ENCODE assay signal across 23 cellular contexts in the genomic region with DNA sequence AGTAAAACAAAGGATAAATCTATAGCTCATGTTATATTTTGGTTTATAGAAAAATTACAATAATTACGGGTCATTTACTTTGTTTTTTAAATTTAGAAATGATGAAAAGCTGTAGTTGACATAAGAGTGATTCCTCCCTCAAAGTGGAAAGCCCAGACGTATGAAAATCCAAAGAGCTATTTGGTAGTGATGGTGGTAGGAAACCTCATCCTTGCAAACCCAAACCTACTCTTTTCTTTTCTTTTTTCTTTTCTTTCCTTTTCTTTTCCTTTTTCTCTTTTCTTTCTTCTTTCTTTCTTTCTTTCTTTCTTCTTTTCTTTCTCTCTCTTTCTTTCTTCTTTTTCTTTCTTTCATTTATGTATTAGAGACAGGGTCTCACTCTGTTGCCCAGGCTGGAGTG.
A peak's percentile ranks its signal among the peaks of the same experiment; 100 is the strongest.
DNase-seq lines count a peak whose midpoint lies in the region; TF ChIP-seq lines count a peak whose summit lies in the region.
"Had no signal": no experiment of that assay in that cellular context is flagged by ENCODE, and none has a peak within 500 bp of the region (broad histone marks: within the 10 kb centered on the region; RNA-seq: fewer than 3 reads in every experiment).

No MANE protein-coding gene starts in this region.

- intact Hi-C loops in mammary epithelial cell (cut with micrococcal nuclease): no loop called here

- H3K27ac Mint-ChIP-seq in HFFc6: peak overlapping the region; percentile 63
- H3K27ac Mint-ChIP-seq: CD8-positive, alpha-beta T cell had no signal

- H3K9me3 ChIP-seq in mammary epithelial cell (replicated peaks; ENCODE audit: insufficient read depth, low read length) (no peaks in the 10 kb centered on the region), skeletal muscle satellite cell (replicated peaks; ENCODE audit: low read length) (no peaks in the 10 kb centered on the region), neuronal stem cell (replicated peaks in 1 of 2; ENCODE audit: control insufficient read depth in 2 of 2, insufficient read depth in 1 of 2, low read depth in 1 of 2, low read length in 2 of 2) (no peaks in the 10 kb centered on the region)
- H3K9me3 ChIP-seq: A549, Caco-2 had no signal

- H3K36me3 Mint-ChIP-seq in HFFc6 (ENCODE audit: low read depth): peaks cover 5% of the 10 kb centered on the region
- H3K36me3 Mint-ChIP-seq: CD8-positive, alpha-beta T cell had no signal

- no peaks in the 10 kb centered on the region for H3K79me2 ChIP-seq in mammary epithelial cell (ENCODE audit: insufficient read depth, low read length)

- no peaks in the 10 kb centered on the region; the same call in 1 of the 2 replicates for H3K9me3 Mint-ChIP-seq in HFFc6
- H3K9me3 Mint-ChIP-seq: CD8-positive, alpha-beta T cell had no signal

- no peak overlapping the region for H2BK15ac ChIP-seq in neuronal stem cell (ENCODE audit: low read length)

- H3K4ac ChIP-seq in neuronal stem cell (ENCODE audit: low read length): no peak overlapping the region

- H2AFZ ChIP-seq in mammary epithelial cell (ENCODE audit: low read depth, low read length) (no peak overlapping the region), neuronal stem cell (ENCODE audit: low read length) (no peak overlapping the region)

- no peak overlapping the region for H2BK5ac ChIP-seq in neuronal stem cell (ENCODE audit: low read length)

- H3K4me1 ChIP-seq in mammary epithelial cell (ENCODE audit: insufficient read depth, low read length) (peaks cover 33% of the 10 kb centered on the region), skeletal muscle satellite cell (ENCODE audit: control insufficient read depth, insufficient read depth, low read length) (peaks cover 27% of the 10 kb centered on the region), neuronal stem cell (ENCODE audit: control insufficient read depth in 2 of 2, insufficient read depth in 1 of 2, low read depth in 1 of 2, low read length in 2 of 2) (peaks cover 0 to 7% of the 10 kb centered on the region in 2 donors)
- H3K4me1 ChIP-seq: Caco-2 had no signal

- H3K23ac ChIP-seq in neuronal stem cell (ENCODE audit: low read depth, low read length, poor library complexity): no peak overlapping the region

- H3K27me3 ChIP-seq in mammary epithelial cell (ENCODE audit: insufficient read depth, low read length) (no peaks in the 10 kb centered on the region), skeletal muscle satellite cell (ENCODE audit: control insufficient read depth, insufficient read depth, low read length) (no peaks in the 10 kb centered on the region), neuronal stem cell (ENCODE audit: control insufficient read depth in 3 of 3, insufficient read depth in 3 of 3, low read depth in 1 of 3, low read length in 3 of 3) (no peaks in the 10 kb centered on the region)

- H2AK5ac ChIP-seq in neuronal stem cell (ENCODE audit: low read depth, low read length): no peak overlapping the region

- H4K91ac ChIP-seq in neuronal stem cell (ENCODE audit: low read depth, low read length, poor library complexity): no peak overlapping the region

- H3K27me3 Mint-ChIP-seq in HFFc6 (ENCODE audit: insufficient read depth): no peaks in the 10 kb centered on the region

- no peaks in the 10 kb centered on the region for H3K36me3 ChIP-seq in mammary epithelial cell (ENCODE audit: insufficient read depth, low read length)
- H3K36me3 ChIP-seq in skeletal muscle satellite cell (ENCODE audit: insufficient read depth, low read length): no peaks in the 10 kb centered on the region
- no peaks in the 10 kb centered on the region for H3K36me3 ChIP-seq in neuronal stem cell (replicated peaks in 1 of 2; ENCODE audit: control insufficient read depth in 2 of 2, insufficient read depth in 2 of 2, low read length in 2 of 2)

- H3K4me3 Mint-ChIP-seq in HFFc6: peak overlapping the region; percentile 42; the same call in 1 of the 2 replicates
- H3K4me3 Mint-ChIP-seq: CD8-positive, alpha-beta T cell had no signal

- H3K4me2 ChIP-seq in mammary epithelial cell (ENCODE audit: insufficient read depth, low read depth, low read length) (peak overlapping the region; percentile 18), skeletal muscle satellite cell (ENCODE audit: low read length) (peak overlapping the region; percentile 4), neuronal stem cell (ENCODE audit: insufficient read depth, low read length, poor library complexity, severe bottlenecking) (no peak overlapping the region)

- peaks cover 69% of the 10 kb centered on the region for H3K4me1 Mint-ChIP-seq in HFFc6 (ENCODE audit: low read depth)

- CTCF ChIA-PET in mammary epithelial cell (lab: Charles Lee; ENCODE audit: low non-redundant PET): no interaction called here

- TF ChIP-seq CTCF in C4-2B (conservative IDR thresholded peaks at IDR 0.05) (no peak), HFFc6 (IDR thresholded peaks at IDR 0.05) (no peak), mammary epithelial cell (conservative IDR thresholded peaks at IDR 0.05 in 1 of 2, IDR thresholded peaks at IDR 0.05 in 1 of 2; ENCODE audit: extremely low read depth in 1 of 2, insufficient read depth in 1 of 2, low read depth in 1 of 2, low read length in 2 of 2) (no peak)

- dilution Hi-C loops in mammary epithelial cell (cut with HindIII; ENCODE audit: low sequenced_read_pairs): no loop called here

- H4K20me1 ChIP-seq in mammary epithelial cell (ENCODE audit: insufficient read depth, low read length): no peaks in the 10 kb centered on the region

- H3K18ac ChIP-seq in neuronal stem cell (ENCODE audit: low read length): no peak overlapping the region

- no TSS peak for BruUV-seq in mammary epithelial cell (replicated peaks; lab: Mats Ljungman, UMichigan)

- no peak overlapping the region for H3K14ac ChIP-seq in neuronal stem cell (ENCODE audit: low read length)

- WGBS in mammary epithelial cell (ENCODE audit: low coverage, missing lambda C conversion rate): 100% methylated on average over 2 of the region's 2 CpGs
- WGBS in neuronal stem cell (ENCODE audit: extremely low coverage in 2 of 2, insufficient read length in 2 of 2, insufficient replicate concordance in 1 of 2), 2 donors: no CpG with 5 or more reads among the region's 2 CpGs

- H2BK12ac ChIP-seq in neuronal stem cell (ENCODE audit: low read length): no peak overlapping the region

- H3K9ac ChIP-seq in mammary epithelial cell (ENCODE audit: insufficient read depth, low read length): no peak overlapping the region
- no peak overlapping the region for H3K9ac ChIP-seq in skeletal muscle satellite cell (ENCODE audit: low read depth, low read length)
- H3K9ac ChIP-seq in neuronal stem cell (ENCODE audit: low read depth, low read length, poor library complexity): no peak overlapping the region

- no peaks in the 10 kb centered on the region for H3K79me1 ChIP-seq in neuronal stem cell (ENCODE audit: low read depth, low read length)

- H3K4me3 ChIP-seq in mammary epithelial cell (replicated peaks in 1 of 3; ENCODE audit: insufficient read depth in 1 of 3, low read depth in 2 of 3, low read length in 3 of 3) (no peak overlapping the region), skeletal muscle satellite cell (ENCODE audit: low read length) (no peak overlapping the region), neuronal stem cell (ENCODE audit: low read length in 2 of 2) (no peak overlapping the region)
- H3K4me3 ChIP-seq: A549, GM12878 had no signal

- in situ Hi-C loops in mammary epithelial cell (cut with MboI; ENCODE audit: low sequenced_read_pairs in 2 of 2): no loop called here

- no peak for DNase-seq in HFFc6
- no peak for DNase-seq in mammary epithelial cell
- no peak for DNase-seq in neuronal stem cell (ENCODE audit: low spot score)
- no peak for DNase-seq in activated CD4-positive, CD25-positive, alpha-beta regulatory T cell (lab: John Stamatoyannopoulos, UW)
- no peak for DNase-seq in NCI-H510A (lab: John Stamatoyannopoulos, UW)
- DNase-seq: AML-193; C1 segment of cervical spinal cord; Caco-2; CD8-positive, alpha-beta T cell; GDM1; KG1; NCI-H1048; NCI-H1417; NCI-H187; NCI-H2081 treated with DMSO at 0.1 percent for 48 hours; NCI-H2171; NCI-H345; NCI-H524; NCI-H748 treated with DMSO at 0.1 percent for 48 hours had no signal

- peak overlapping the region; percentile 19; the same call in 1 of the 2 replicates for H3K27ac ChIP-seq in C4-2B
- no peak overlapping the region for H3K27ac ChIP-seq in mammary epithelial cell (ENCODE audit: insufficient read depth, low read depth, low read length)
- no peak overlapping the region for H3K27ac ChIP-seq in neuronal stem cell (replicated peaks; ENCODE audit: low read length)
- H3K27ac ChIP-seq: A549 had no signal

- H4K8ac ChIP-seq in neuronal stem cell (ENCODE audit: low read depth, low read length): no peak overlapping the region

- no peak overlapping the region for H2BK120ac ChIP-seq in neuronal stem cell (ENCODE audit: low read depth, low read length)
